In the genomic region with DNA sequence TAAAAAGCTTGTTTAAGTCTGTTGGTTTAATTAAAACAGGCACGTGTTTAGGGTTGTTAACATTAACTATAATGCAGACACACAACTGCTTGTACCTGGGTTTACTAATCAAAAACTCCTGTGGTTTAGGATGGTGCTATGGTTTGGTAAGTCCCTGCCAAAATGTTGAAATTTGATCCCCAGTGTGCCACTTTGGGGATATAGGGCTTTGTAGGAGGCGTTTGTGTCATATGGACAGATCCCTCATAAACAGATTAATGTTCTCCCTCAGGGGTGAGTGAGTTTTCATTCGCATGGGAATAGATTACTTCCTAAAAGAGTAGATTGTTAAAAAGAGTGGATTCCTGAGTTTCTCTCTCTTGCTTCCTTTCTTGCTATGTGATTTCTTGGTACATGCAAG, we compare ENCODE assay signal across 21 cellular contexts. TPM values are rescaled to one million over a fixed set of nuclear protein-coding genes. Genes with fewer than 3 reads are reported as not detected.
DNase-seq lines count a peak whose midpoint lies in the region; ATAC-seq and TF ChIP-seq lines count a peak whose summit lies in the region.
"Had no signal": no experiment of that assay in that cellular context is flagged by ENCODE, and none has a peak within 500 bp of the region (broad histone marks: within the 10 kb centered on the region; RNA-seq: fewer than 3 reads in every experiment).

No MANE protein-coding gene starts in this region.

- H3K27me3 ChIP-seq in mammary epithelial cell (ENCODE audit: insufficient read depth, low read length) = peaks cover 6% of the 10 kb centered on the region

- no peak overlapping the region for H3K9ac ChIP-seq in mammary epithelial cell (ENCODE audit: insufficient read depth, low read length)

- no peaks in the 10 kb centered on the region for H3K79me2 ChIP-seq in mammary epithelial cell (ENCODE audit: insufficient read depth, low read length)

- DNase-seq in MCF 10A (ENCODE audit: unreplicated experiment) (peak; percentile 43), mammary epithelial cell (no peak), NCI-H2107 (lab: John Stamatoyannopoulos, UW) (peak; percentile 12), NCI-H82 treated with DMSO at 0.1 percent for 48 hours (lab: John Stamatoyannopoulos, UW; ENCODE audit: unreplicated experiment) (peak; percentile 58), erythroblast (lab: John Stamatoyannopoulos, UW) (no peak), head of caudate nucleus (no peak)
- no peak for DNase-seq in stimulated activated naive CD8-positive, alpha-beta T cell treated with anti-CD3 and anti-CD28 coated beads, Interleukin-15, amount 100 ng/mL, for 72 hours
- DNase-seq: C1 segment of cervical spinal cord; CD4-positive, alpha-beta memory T cell; COR-L47; DND-41; H9; HFFc6; MM.1S; NCI-H1092; NCI-H1417 treated with DMSO at 0.1 percent for 48 hours; NCI-H187 treated with DMSO at 0.1 percent for 48 hours; NCI-H446; SHP77 had no signal

- H3K27me3 Mint-ChIP-seq in MCF 10A (ENCODE audit: insufficient read depth, unreplicated experiment) = no peaks in the 10 kb centered on the region
- peaks cover 21% of the 10 kb centered on the region for H3K27me3 Mint-ChIP-seq in stimulated activated naive CD8-positive, alpha-beta T cell treated with anti-CD3 and anti-CD28 coated beads, Interleukin-15, amount 100 ng/mL, for 72 hours

- no peak overlapping the region for H3K4me2 ChIP-seq in mammary epithelial cell (ENCODE audit: insufficient read depth, low read depth, low read length)

- no peak overlapping the region for H3K4me3 Mint-ChIP-seq in MCF 10A (ENCODE audit: unreplicated experiment)
- H3K4me3 Mint-ChIP-seq in stimulated activated naive CD8-positive, alpha-beta T cell treated with anti-CD3 and anti-CD28 coated beads, Interleukin-15, amount 100 ng/mL, for 72 hours = no peak overlapping the region
- H3K4me3 Mint-ChIP-seq: CD4-positive, alpha-beta memory T cell; H9; HFFc6 had no signal

- in situ Hi-C loops in mammary epithelial cell (cut with MboI; ENCODE audit: low sequenced_read_pairs in 2 of 2) = no loop called here

- no peak for TF ChIP-seq CTCF in MCF 10A (IDR thresholded peaks at IDR 0.05; ENCODE audit: unreplicated experiment)
- TF ChIP-seq CTCF in mammary epithelial cell (conservative IDR thresholded peaks at IDR 0.05 in 1 of 2, IDR thresholded peaks at IDR 0.05 in 1 of 2; ENCODE audit: extremely low read depth in 1 of 2, insufficient read depth in 1 of 2, low read depth in 1 of 2, low read length in 2 of 2) = no peak

- H3K4me1 ChIP-seq in mammary epithelial cell (ENCODE audit: insufficient read depth, low read length) = no peaks in the 10 kb centered on the region

- no peak for ATAC-seq in stimulated activated naive CD8-positive, alpha-beta T cell treated with anti-CD3 and anti-CD28 coated beads, Interleukin-15, amount 100 ng/mL, for 72 hours
- ATAC-seq: K562 had no signal

- H3K36me3 Mint-ChIP-seq in MCF 10A (ENCODE audit: insufficient read depth, unreplicated experiment) = no peaks in the 10 kb centered on the region
- H3K36me3 Mint-ChIP-seq: CD4-positive, alpha-beta memory T cell had no signal

- H3K4me3 ChIP-seq in mammary epithelial cell (replicated peaks in 1 of 3; ENCODE audit: insufficient read depth in 1 of 3, low read depth in 2 of 3, low read length in 3 of 3) = no peak overlapping the region
- H3K4me3 ChIP-seq: K562 had no signal

- H3K27ac Mint-ChIP-seq in MCF 10A (ENCODE audit: low read depth, unreplicated experiment) = no peak overlapping the region
- no peak overlapping the region for H3K27ac Mint-ChIP-seq in stimulated activated naive CD8-positive, alpha-beta T cell treated with anti-CD3 and anti-CD28 coated beads, Interleukin-15, amount 100 ng/mL, for 72 hours
- H3K27ac Mint-ChIP-seq: CD4-positive, alpha-beta memory T cell; H9; HFFc6 had no signal

- BruUV-seq in MCF 10A (replicated peaks; lab: Mats Ljungman, UMichigan) (no TSS peak), mammary epithelial cell (replicated peaks; lab: Mats Ljungman, UMichigan) (no TSS peak)

- no peaks in the 10 kb centered on the region for H3K9me3 ChIP-seq in mammary epithelial cell (replicated peaks; ENCODE audit: insufficient read depth, low read length)

- POLR2A ChIA-PET in MCF 10A (lab: Yijun Ruan, JAX) = interaction anchor here (0.5 kb wide), 1 partner anchor 26 kb away, joined by 5 read pairs; no protein-coding TSS in a partner anchor

- no peak overlapping the region for H2AFZ ChIP-seq in mammary epithelial cell (ENCODE audit: low read depth, low read length)

- H4K20me1 ChIP-seq in mammary epithelial cell (ENCODE audit: insufficient read depth, low read length) = no peaks in the 10 kb centered on the region

- peaks cover 6% of the 10 kb centered on the region for H3K4me1 Mint-ChIP-seq in MCF 10A (ENCODE audit: insufficient read depth, unreplicated experiment)
- no peaks in the 10 kb centered on the region for H3K4me1 Mint-ChIP-seq in stimulated activated naive CD8-positive, alpha-beta T cell treated with anti-CD3 and anti-CD28 coated beads, Interleukin-15, amount 100 ng/mL, for 72 hours
- H3K4me1 Mint-ChIP-seq: CD4-positive, alpha-beta memory T cell had no signal

- H3K9me3 Mint-ChIP-seq in MCF 10A (ENCODE audit: unreplicated experiment) = peaks cover 7% of the 10 kb centered on the region
- H3K9me3 Mint-ChIP-seq in stimulated activated naive CD8-positive, alpha-beta T cell treated with anti-CD3 and anti-CD28 coated beads, Interleukin-15, amount 100 ng/mL, for 72 hours = no peaks in the 10 kb centered on the region
- H3K9me3 Mint-ChIP-seq: HFFc6 had no signal

- TF ChIP-seq POLR2A in erythroblast (IDR thresholded peaks at IDR 0.05; ENCODE audit: low read length) = no peak

- intact Hi-C loops in MCF 10A (cut with micrococcal nuclease) (no loop called here), mammary epithelial cell (cut with micrococcal nuclease) (no loop called here), head of caudate nucleus (cut with DNase I) (no loop called here)

- WGBS in mammary epithelial cell (ENCODE audit: low coverage, missing lambda C conversion rate) = 52% methylated on average over 3 of the region's 3 CpGs

- no peak overlapping the region for H3K27ac ChIP-seq in mammary epithelial cell (ENCODE audit: insufficient read depth, low read depth, low read length)
- H3K27ac ChIP-seq: RWPE1 had no signal

- dilution Hi-C loops in mammary epithelial cell (cut with HindIII; ENCODE audit: low sequenced_read_pairs) = no loop called here

- CTCF ChIA-PET in MCF 10A (lab: Yijun Ruan, JAX) = interaction anchor here (0.6 to 1.2 kb wide), 3 partner anchors 14 to 403 kb away, joined by 3 to 4 read pairs (median 3); no protein-coding TSS in a partner anchor
- CTCF ChIA-PET in mammary epithelial cell (lab: Charles Lee; ENCODE audit: low non-redundant PET) = no interaction called here

- H3K36me3 ChIP-seq in mammary epithelial cell (ENCODE audit: insufficient read depth, low read length) = no peaks in the 10 kb centered on the region

RNA-seq across cellular contexts. Expression of gene GK5, which starts 18.7 kb away (rescaled TPM):
- 25.4 and 31.6 TPM in 2 replicates for total RNA-seq in MCF 10A (2022)
- 10 to 100 TPM; 11.3 to 14.3 TPM for total RNA-seq in mammary epithelial cell
- 2.9 TPM for polyA plus RNA-seq in mammary epithelial cell
- polyA minus RNA-seq in mammary epithelial cell = 5.6 TPM

Comparison
In these comparisons a context has a peak if more than half of its experiments do, and no peak if none do; other contexts are left out.
1. DNase-seq: peak in MCF 10A (single experiment), NCI-H2107 (single experiment) and NCI-H82 treated with DMSO at 0.1 percent for 48 hours (single experiment); none in mammary epithelial cell (single experiment), erythroblast (0 of 2), head of caudate nucleus (0 of 42) and stimulated activated naive CD8-positive, alpha-beta T cell treated with anti-CD3 and anti-CD28 coated beads, Interleukin-15, amount 100 ng/mL, for 72 hours (0 of 2).